18 cellular contexts compared by ENCODE assay signal in genomic region chr15:66076591-66077319, GRCh38.
"Had no signal": no experiment of that assay in that cellular context is flagged by ENCODE, and none has a peak within 500 bp of the region (broad histone marks: within the 10 kb centered on the region; RNA-seq: fewer than 3 reads in every experiment).

No MANE protein-coding gene starts in this region.

- DNase-seq: activated CD8-positive, alpha-beta memory T cell treated with anti-CD3 and anti-CD28 coated beads, Interleukin-2, amount 10 ng/mL, durations not matched to agents 7 days and 5 days; activated CD8-positive, alpha-beta T cell treated with anti-CD3 and anti-CD28 coated beads, Interleukin-2, amount 10 ng/mL, durations not matched to agents 7 days and 5 days; activated naive CD4-positive, alpha-beta T cell treated with anti-CD3 and anti-CD28 coated beads for 36 hours; activated naive CD8-positive, alpha-beta T cell treated with anti-CD3 and anti-CD28 coated beads, Interleukin-2, amount 10 ng/mL, durations not matched to agents 7 days and 5 days; activated T-cell treated with anti-CD3 and anti-CD28 coated beads, Interleukin-2, amount 50 U/mL, for 72 hours; foreskin keratinocyte; heart right ventricle; kidney glomerular epithelial cell; mesenchymal stem cell; SK-N-SH; stimulated activated CD4-positive, alpha-beta T cell treated with anti-CD3 and anti-CD28 coated beads, Interleukin-4, amount 100 ng/mL, for 1 hour; SW 1271; T1000; thyroid gland; upper lobe of left lung had no signal

- ATAC-seq: activated CD8-positive, alpha-beta memory T cell treated with anti-CD3 and anti-CD28 coated beads, Interleukin-2, amount 10 ng/mL, durations not matched to agents 7 days and 5 days; activated CD8-positive, alpha-beta T cell treated with anti-CD3 and anti-CD28 coated beads, Interleukin-2, amount 10 ng/mL, durations not matched to agents 7 days and 5 days; activated T-cell treated with anti-CD3 and anti-CD28 coated beads, Interleukin-2, amount 50 U/mL, for 72 hours; foreskin keratinocyte; heart right ventricle; left lobe of liver; natural killer cell treated with Interleukin-12 subunit alpha and Interleukin-12 subunit beta and Interleukin-15 and Interleukin-18, amount 100 ng/mL, for 72 hours; right cardiac atrium had no signal
